Comparison of ENCODE assay signal across 20 cellular contexts in the genomic region with DNA sequence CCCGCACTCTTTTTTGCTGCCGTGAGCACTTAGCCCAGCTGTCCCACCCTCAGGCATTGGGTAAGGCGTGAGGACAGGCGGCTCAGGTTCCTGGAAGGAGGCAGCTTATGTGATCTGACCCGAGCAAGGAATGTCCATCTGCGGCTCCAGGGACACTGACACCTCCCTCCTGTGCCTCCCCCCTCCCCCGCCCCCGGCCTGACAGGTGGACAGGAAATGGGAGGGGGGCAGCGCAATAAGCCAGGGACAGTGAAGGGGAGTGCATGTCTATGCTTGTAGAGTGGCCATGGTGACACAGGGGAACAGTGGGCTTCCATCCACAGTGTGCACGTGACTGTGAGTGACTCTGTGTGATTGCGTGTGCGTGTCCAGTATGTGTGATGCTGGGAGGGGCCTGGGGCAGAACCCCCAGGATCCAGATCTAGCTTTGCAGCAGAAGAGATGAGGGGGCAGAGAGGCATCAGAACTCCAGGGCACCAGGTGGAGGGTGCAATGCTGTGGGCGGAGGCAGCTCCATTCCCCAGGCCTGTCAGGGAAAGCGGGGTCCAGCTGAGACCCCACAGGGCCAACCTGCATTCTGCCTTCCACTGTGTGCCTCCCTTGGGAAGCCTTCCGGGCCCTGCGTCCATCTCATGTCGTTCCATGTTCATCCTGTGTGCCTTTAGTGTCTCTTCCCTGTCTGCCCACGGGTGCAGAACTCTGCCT. TPM values are rescaled to one million over a fixed set of nuclear protein-coding genes. Genes with fewer than 3 reads are reported as not detected.
A peak's percentile ranks its signal among the peaks of the same experiment; 100 is the strongest.
DNase-seq lines count a peak whose midpoint lies in the region; ATAC-seq and TF ChIP-seq lines count a peak whose summit lies in the region.
"Had no signal": no experiment of that assay in that cellular context is flagged by ENCODE, and none has a peak within 500 bp of the region (broad histone marks: within the 10 kb centered on the region; RNA-seq: fewer than 3 reads in every experiment).

No MANE protein-coding gene starts in this region.

- peak overlapping the region; percentile 44; the same call in 1 of the 2 replicates for H3K4me2 ChIP-seq in SK-N-SH

- H3F3A ChIP-seq in SK-N-SH (replicated peaks; ENCODE audit: insufficient read depth): no peaks in the 10 kb centered on the region

- H2AFZ ChIP-seq in SK-N-SH (ENCODE audit: low read depth): no peak overlapping the region

- H3K4me1 ChIP-seq in SK-N-SH (ENCODE audit: control insufficient read depth in 1 of 2, insufficient read depth in 2 of 2, low read depth in 1 of 2, low read length in 1 of 2) (peaks cover 0 to 80% of the 10 kb centered on the region in 2 experiments; a peak in 2 of 4 replicates), skeletal muscle tissue (ENCODE audit: control insufficient read depth in 3 of 3, insufficient read depth in 3 of 3, low read length in 3 of 3) (peaks cover 54 to 67% (median 66%) of the 10 kb centered on the region in 3 donors)

- CTCF ChIA-PET in SK-N-SH (lab: Yijun Ruan, JAX): interaction anchor here (0.8 to 18.0 kb wide), 7 partner anchors 10 to 53 kb away, joined by 4 to 507 read pairs (median 5); a partner anchor contains a TSS

- DNase-seq in NCI-H146 (lab: John Stamatoyannopoulos, UW) (peak; percentile 91), SK-N-SH (peak; percentile 52), iPS-NIHi11 (ENCODE audit: low spot score) (peak; percentile 54)
- DNase-seq in effector CD8-positive, alpha-beta T cell (lab: John Stamatoyannopoulos, UW): no peak
- DNase-seq: activated CD4-positive, alpha-beta T cell treated with anti-CD3 and anti-CD28 coated beads for 36 hours; activated naive CD8-positive, alpha-beta T cell treated with anti-CD3 and anti-CD28 coated beads for 36 hours; cerebellar nuclear complex; DND-41; islet precursor cell; midbrain; MM.1S; stimulated activated CD4-positive, alpha-beta T cell treated with anti-CD3 and anti-CD28 coated beads, Interleukin-2, amount 100 ng/mL, for 24 hours; T-helper 1 cell had no signal

- H3K36me3 ChIP-seq in SK-N-SH (replicated peaks in 1 of 2; ENCODE audit: control insufficient read depth in 1 of 2, insufficient read depth in 2 of 2, low read length in 1 of 2) (no peaks in the 10 kb centered on the region), skeletal muscle tissue (ENCODE audit: control insufficient read depth in 3 of 3, insufficient read depth in 3 of 3, low read length in 3 of 3) (peaks cover 0 to 7% (median 7%) of the 10 kb centered on the region in 3 donors)
- H3K36me3 ChIP-seq: thoracic aorta had no signal

- ATAC-seq in HG03354 (IDR thresholded peaks at IDR 0.05; ENCODE audit: poor library complexity, severe bottlenecking, unreplicated experiment): no peak
- ATAC-seq in activated CD4-positive, CD25-positive, alpha-beta regulatory T cell treated with anti-CD3 and anti-CD28 coated beads, Interleukin-2, amount 50 U/mL, for 24 hours: no peak
- ATAC-seq: activated CD4-positive, alpha-beta T cell treated with anti-CD3 and anti-CD28 coated beads for 36 hours had no signal

- no peaks in the 10 kb centered on the region for H3K9me2 ChIP-seq in SK-N-SH

- H3K27me3 ChIP-seq in SK-N-SH (ENCODE audit: insufficient read depth): no peaks in the 10 kb centered on the region
- H3K27me3 ChIP-seq in skeletal muscle tissue (ENCODE audit: control insufficient read depth in 3 of 3, insufficient read depth in 3 of 3, low read length in 3 of 3): peaks cover 0 to 4% (median 2%) of the 10 kb centered on the region in 3 donors

- peak overlapping the region in 1 of 2 experiments; percentile 74; a peak in 2 of 4 replicates for H3K27ac ChIP-seq in SK-N-SH (ENCODE audit: low read depth in 2 of 2, low read length in 1 of 2)
- H3K27ac ChIP-seq in skeletal muscle tissue (ENCODE audit: low read depth, low read length): peak overlapping the region; percentile 88
- H3K27ac ChIP-seq: C4-2B, thoracic aorta had no signal

- no peaks in the 10 kb centered on the region for H3K79me2 ChIP-seq in SK-N-SH (ENCODE audit: insufficient read depth)

- no peak for TF ChIP-seq EP300 in SK-N-SH (IDR thresholded peaks at IDR 0.05; ENCODE audit: borderline replicate concordance in 1 of 2, low read depth in 1 of 2, low read length in 1 of 2)

- no peak overlapping the region for H3K9ac ChIP-seq in SK-N-SH
- H3K9ac ChIP-seq in skeletal muscle tissue (ENCODE audit: low read depth in 1 of 3, low read length in 3 of 3): peak overlapping the region; percentile 48 to 79 (median 62)

- TF ChIP-seq RAD21 in SK-N-SH (IDR thresholded peaks at IDR 0.05; ENCODE audit: low read length): no peak

- POLR2A ChIA-PET in SK-N-SH (lab: Yijun Ruan, JAX): interaction anchor here (2.1 kb wide), 1 partner anchor 23 kb away, joined by 10 read pairs; no protein-coding TSS in a partner anchor

- WGBS in SK-N-SH (ENCODE audit: low lambda C conversion rate): 76% methylated on average over 16 of the region's 18 CpGs

- H3K9me3 ChIP-seq in SK-N-SH (no peaks in the 10 kb centered on the region), skeletal muscle tissue (ENCODE audit: control insufficient read depth in 3 of 3, low read length in 3 of 3) (no peaks in the 10 kb centered on the region)
- H3K9me3 ChIP-seq: thoracic aorta had no signal

- no peak for TF ChIP-seq CTCF in SK-N-SH (IDR thresholded peaks at IDR 0.05)

- H4K20me1 ChIP-seq in SK-N-SH (ENCODE audit: insufficient read depth): no peaks in the 10 kb centered on the region

- H3K4me3 ChIP-seq in SK-N-SH (ENCODE audit: low read depth in 2 of 2, low read length in 1 of 2) (no peak overlapping the region), skeletal muscle tissue (ENCODE audit: low read length in 3 of 3) (peak overlapping the region; percentile 32 to 61 (median 53))
- H3K4me3 ChIP-seq: thoracic aorta had no signal

TF ChIP-seq in SK-N-SH, 30 proteins besides CTCF, POLR2A, EP300 and RAD21:
- TF ChIP-seq TCF12 (IDR thresholded peaks at IDR 0.05): no peak
- TF ChIP-seq TEAD4 (IDR thresholded peaks at IDR 0.05; ENCODE audit: borderline replicate concordance, insufficient read depth): no peak
- TF ChIP-seq TAF1 (IDR thresholded peaks at IDR 0.05; ENCODE audit: borderline replicate concordance, low read depth, low read length): no peak
- TF ChIP-seq MEF2A (IDR thresholded peaks at IDR 0.05; ENCODE audit: borderline replicate concordance, low read depth): no peak
- TF ChIP-seq, protein P1, sequence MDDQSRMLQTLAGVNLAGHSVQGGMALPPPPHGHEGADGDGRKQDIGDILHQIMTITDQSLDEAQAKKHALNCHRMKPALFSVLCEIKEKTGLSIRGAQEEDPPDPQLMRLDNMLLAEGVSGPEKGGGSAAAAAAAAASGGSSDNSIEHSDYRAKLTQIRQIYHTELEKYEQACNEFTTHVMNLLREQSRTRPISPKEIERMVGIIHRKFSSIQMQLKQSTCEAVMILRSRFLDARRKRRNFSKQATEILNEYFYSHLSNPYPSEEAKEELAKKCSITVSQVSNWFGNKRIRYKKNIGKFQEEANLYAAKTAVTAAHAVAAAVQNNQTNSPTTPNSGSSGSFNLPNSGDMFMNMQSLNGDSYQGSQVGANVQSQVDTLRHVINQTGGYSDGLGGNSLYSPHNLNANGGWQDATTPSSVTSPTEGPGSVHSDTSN (IDR thresholded peaks at IDR 0.05): no peak
- no peak for TF ChIP-seq RFX5 (IDR thresholded peaks at IDR 0.05; ENCODE audit: low read length)
- no peak for TF ChIP-seq EZH2phosphoT487 (IDR thresholded peaks at IDR 0.05; ENCODE audit: borderline replicate concordance, low read depth)
- TF ChIP-seq, protein P2, sequence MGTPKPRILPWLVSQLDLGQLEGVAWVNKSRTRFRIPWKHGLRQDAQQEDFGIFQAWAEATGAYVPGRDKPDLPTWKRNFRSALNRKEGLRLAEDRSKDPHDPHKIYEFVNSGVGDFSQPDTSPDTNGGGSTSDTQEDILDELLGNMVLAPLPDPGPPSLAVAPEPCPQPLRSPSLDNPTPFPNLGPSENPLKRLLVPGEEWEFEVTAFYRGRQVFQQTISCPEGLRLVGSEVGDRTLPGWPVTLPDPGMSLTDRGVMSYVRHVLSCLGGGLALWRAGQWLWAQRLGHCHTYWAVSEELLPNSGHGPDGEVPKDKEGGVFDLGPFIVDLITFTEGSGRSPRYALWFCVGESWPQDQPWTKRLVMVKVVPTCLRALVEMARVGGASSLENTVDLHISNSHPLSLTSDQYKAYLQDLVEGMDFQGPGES (IDR thresholded peaks at IDR 0.05; ENCODE audit: low read depth, low read length): no peak
- no peak for TF ChIP-seq SMC3 (IDR thresholded peaks at IDR 0.05; ENCODE audit: low read depth, low read length)
- TF ChIP-seq JUND (IDR thresholded peaks at IDR 0.05): no peak
- TF ChIP-seq GATA2 (CRISPR knock-in tag; IDR thresholded peaks at IDR 0.05): no peak
- TF ChIP-seq GABPA (IDR thresholded peaks at IDR 0.05; ENCODE audit: low read depth): no peak

RNA-seq across cellular contexts. Expression of a gene that starts 30.5 kb away (rescaled TPM):
- polyA plus RNA-seq in SK-N-SH (2012; rRNA removed): 1.8 and 3.7 TPM in 2 replicates
- polyA plus RNA-seq in SK-N-SH (2012; cell fraction: cytosol; rRNA removed): 2.5 and 5.0 TPM in 2 replicates
- polyA plus RNA-seq in SK-N-SH (2012; cell fraction: nucleus; rRNA removed): 1.2 and 2.3 TPM in 2 replicates
- total RNA-seq in skeletal muscle tissue: 3.1 TPM
- total RNA-seq: activated CD4-positive, alpha-beta T cell treated with anti-CD3 and anti-CD28 coated beads for 36 hours; activated naive CD8-positive, alpha-beta T cell treated with anti-CD3 and anti-CD28 coated beads for 36 hours; glomerular endothelial cell; HT-29 had no signal

RNA-seq across cellular contexts. Expression of a gene that starts 36.3 kb away (rescaled TPM):
- 1.2 and 1.5 TPM in 2 replicates for polyA plus RNA-seq in SK-N-SH (2012; rRNA removed)
- 0.44 and 1.2 TPM in 2 replicates for polyA plus RNA-seq in SK-N-SH (2012; cell fraction: cytosol; rRNA removed)
- polyA plus RNA-seq in SK-N-SH (2012; cell fraction: nucleus; rRNA removed): 0.18 and 1.0 TPM in 2 replicates
- 4.2 TPM for total RNA-seq in skeletal muscle tissue
- total RNA-seq: activated CD4-positive, alpha-beta T cell treated with anti-CD3 and anti-CD28 coated beads for 36 hours; glomerular endothelial cell; thoracic aorta had no signal

RNA-seq across cellular contexts. Expression of a gene that starts 52.8 kb away (rescaled TPM):
- 46.3 and 47.6 TPM in 2 replicates for polyA plus RNA-seq in SK-N-SH (2012; rRNA removed)
- polyA plus RNA-seq in SK-N-SH (2012; cell fraction: cytosol; rRNA removed): 22.6 and 32.3 TPM in 2 replicates
- 21.7 and 29.2 TPM in 2 replicates for polyA plus RNA-seq in SK-N-SH (2012; cell fraction: nucleus; rRNA removed)
- total RNA-seq in skeletal muscle tissue: 25.6 TPM

Comparison
In these comparisons a context has a peak if more than half of its experiments do, and no peak if none do; other contexts are left out.
1. H3K4me3 ChIP-seq: peak in skeletal muscle tissue (3 of 3); none in SK-N-SH (0 of 2).